Comparison of ENCODE assay signal across 23 cellular contexts in genomic region chr5:84872768-84873167, GRCh38.
DNase-seq lines count a peak whose midpoint lies in the region; ATAC-seq, FAIRE-seq and TF ChIP-seq lines count a peak whose summit lies in the region.
"Had no signal": no experiment of that assay in that cellular context is flagged by ENCODE, and none has a peak within 500 bp of the region (broad histone marks: within the 10 kb centered on the region; RNA-seq: fewer than 3 reads in every experiment).

No MANE protein-coding gene starts in this region.

- no peak overlapping the region for H4K5ac ChIP-seq in IMR-90 (ENCODE audit: low read depth, low read length)
- no peak overlapping the region for H4K5ac ChIP-seq in mesendoderm (ENCODE audit: low read length)

- H4K20me1 ChIP-seq in IMR-90 (ENCODE audit: insufficient read depth, low read length) = no peaks in the 10 kb centered on the region
- H4K20me1 ChIP-seq: BLaER1 treated with 17β-estradiol and CSF1 and Interleukin-3, amounts not matched to agents 10 nM and 100 nM had no signal

- ATAC-seq in A549 = no peak
- no peak for ATAC-seq in IMR-90 (ENCODE audit: low read depth)
- ATAC-seq: GM12878 had no signal

- H3K9me3 ChIP-seq in A549 (no peaks in the 10 kb centered on the region), IMR-90 (ENCODE audit: control insufficient read depth, insufficient read depth, low read length) (no peaks in the 10 kb centered on the region)

- H3K4me3 ChIP-seq in A549 (no peak overlapping the region), IMR-90 (ENCODE audit: insufficient read depth, low read depth, low read length) (no peak overlapping the region), mesendoderm (ENCODE audit: low read length) (no peak overlapping the region)
- H3K4me3 ChIP-seq: BLaER1 treated with 17β-estradiol and CSF1 and Interleukin-3, amounts not matched to agents 10 nM and 100 nM; GM12878 had no signal

- H3K4me1 ChIP-seq in A549 (no peaks in the 10 kb centered on the region), IMR-90 (ENCODE audit: control insufficient read depth, insufficient read depth, low read length) (peaks cover 4% of the 10 kb centered on the region), mesendoderm (ENCODE audit: control insufficient read depth, low read depth, low read length) (no peaks in the 10 kb centered on the region)

- H3K27ac ChIP-seq in A549 (no peak overlapping the region), IMR-90 (ENCODE audit: insufficient read depth, low read length) (no peak overlapping the region), mesendoderm (ENCODE audit: low read depth, low read length) (no peak overlapping the region)
- H3K27ac ChIP-seq: BLaER1 treated with 17β-estradiol and CSF1 and Interleukin-3, amounts not matched to agents 10 nM and 100 nM had no signal

- H3K9ac ChIP-seq in IMR-90 (ENCODE audit: low read depth, low read length) = no peak overlapping the region
- H3K9ac ChIP-seq in mesendoderm (ENCODE audit: low read length) = no peak overlapping the region
- H3K9ac ChIP-seq: BLaER1 treated with 17β-estradiol and CSF1 and Interleukin-3, amounts not matched to agents 10 nM and 100 nM had no signal

- no TSS peak for BruUV-seq in IMR-90 (replicated peaks; lab: Mats Ljungman, UMichigan)

- no peak overlapping the region for H2BK120ac ChIP-seq in IMR-90 (ENCODE audit: low read depth, low read length)
- H2BK120ac ChIP-seq in mesendoderm (ENCODE audit: low read depth, low read length) = no peak overlapping the region

- H2AK5ac ChIP-seq in IMR-90 (ENCODE audit: low read depth, low read length) = no peak overlapping the region
- no peak overlapping the region for H2AK5ac ChIP-seq in mesendoderm (ENCODE audit: low read length)

- WGBS in A549 (ENCODE audit: missing lambda C conversion rate) = 17% methylated on average over 3 of the region's 3 CpGs
- no CpG with 5 or more reads among the region's 3 CpGs for WGBS in IMR-90 (ENCODE audit: extremely low coverage in 2 of 2, insufficient read length in 1 of 2), 2 experiments
- WGBS in mesendoderm (ENCODE audit: extremely low coverage, insufficient coverage, low lambda C conversion rate) = no CpG with 5 or more reads among the region's 3 CpGs

- H3K9me1 ChIP-seq in IMR-90 (ENCODE audit: insufficient read depth, low read length) = no peaks in the 10 kb centered on the region

- H3K14ac ChIP-seq in IMR-90 (replicated peaks; ENCODE audit: low read depth, low read length) = no peak overlapping the region

- CTCF ChIA-PET in A549 (lab: Yijun Ruan, JAX) = no interaction called here
- CTCF ChIA-PET in IMR-90 (lab: Yijun Ruan, JAX) = interaction anchor here (0.6 kb wide), 1 partner anchor 88 kb away, joined by 3 read pairs; no protein-coding TSS in a partner anchor

- no peak overlapping the region for H2AFZ ChIP-seq in IMR-90 (replicated peaks; ENCODE audit: low read length, poor library complexity)

- no peaks in the 10 kb centered on the region for H3K36me3 ChIP-seq in IMR-90 (ENCODE audit: control insufficient read depth, insufficient read depth, low read length)
- no peaks in the 10 kb centered on the region for H3K36me3 ChIP-seq in mesendoderm (ENCODE audit: control insufficient read depth, insufficient read depth, low read length)
- H3K36me3 ChIP-seq: BLaER1 treated with 17β-estradiol and CSF1 and Interleukin-3, amounts not matched to agents 10 nM and 100 nM had no signal

- H3K56ac ChIP-seq in IMR-90 (ENCODE audit: extremely low read depth, insufficient read depth, low read length) (no peak overlapping the region), mesendoderm (ENCODE audit: low read length) (no peak overlapping the region)

- H3K79me1 ChIP-seq in IMR-90 (ENCODE audit: low read depth in 1 of 2, low read length in 2 of 2) = no peaks in the 10 kb centered on the region
- H3K79me1 ChIP-seq in mesendoderm (ENCODE audit: low read length) = no peaks in the 10 kb centered on the region

- in situ Hi-C loops in IMR-90 (cut with MboI; ENCODE audit: low sequenced_read_pairs) = no loop called here

- FAIRE-seq in A549 (lab: Jason Lieb, UNC) = no peak
- FAIRE-seq in H54 (lab: Jason Lieb, UNC) = no peak
- FAIRE-seq: A204.1, GM12878, GM12892, GM18507 had no signal

- TF ChIP-seq CTCF in A549 (IDR thresholded peaks at IDR 0.05) = no peak
- TF ChIP-seq CTCF in IMR-90 (conservative IDR thresholded peaks at IDR 0.05; ENCODE audit: low read depth, low read length) = no peak

- H4K8ac ChIP-seq in IMR-90 (ENCODE audit: low read depth in 2 of 2, low read length in 2 of 2) (no peak overlapping the region), mesendoderm (ENCODE audit: low read depth, low read length) (no peak overlapping the region)

- no peak for TF ChIP-seq EP300 in A549 (IDR thresholded peaks at IDR 0.05)

- H3K18ac ChIP-seq in IMR-90 (ENCODE audit: low read depth, low read length) = no peak overlapping the region
- H3K18ac ChIP-seq in mesendoderm (ENCODE audit: low read length) = peak overlapping the region; percentile 28

- H3K4ac ChIP-seq in IMR-90 (ENCODE audit: low read depth, low read length) = no peak overlapping the region
- no peak overlapping the region for H3K4ac ChIP-seq in mesendoderm (ENCODE audit: low read depth, low read length)

- H3K4me2 ChIP-seq in A549 = no peak overlapping the region
- no peak overlapping the region for H3K4me2 ChIP-seq in IMR-90 (ENCODE audit: low read depth, low read length)
- no peak overlapping the region for H3K4me2 ChIP-seq in mesendoderm (ENCODE audit: low read length)
- H3K4me2 ChIP-seq: BLaER1 treated with 17β-estradiol and CSF1 and Interleukin-3, amounts not matched to agents 10 nM and 100 nM had no signal

- POLR2A ChIA-PET in A549 (lab: Yijun Ruan, JAX) (no interaction called here), IMR-90 (lab: Charles Lee; ENCODE audit: unreplicated experiment) (no interaction called here)

- TF ChIP-seq POLR2A in A549 (IDR thresholded peaks at IDR 0.05; ENCODE audit: low read length) (no peak), IMR-90 (IDR thresholded peaks at IDR 0.05; ENCODE audit: low read depth, low read length) (no peak), H54 (IDR thresholded peaks at IDR 0.05; ENCODE audit: low read depth, low read length) (no peak)

- H4K91ac ChIP-seq in IMR-90 (ENCODE audit: insufficient read depth, low read depth, low read length) = no peak overlapping the region

- no peaks in the 10 kb centered on the region for H3K79me2 ChIP-seq in mesendoderm (ENCODE audit: control insufficient read depth, insufficient read depth, low read length)

- H2AK9ac ChIP-seq in IMR-90 (replicated peaks; ENCODE audit: low read depth, low read length, poor library complexity) = no peak overlapping the region

- H2BK20ac ChIP-seq in IMR-90 (ENCODE audit: low read depth, low read length) = no peak overlapping the region

- no peak overlapping the region for H2BK5ac ChIP-seq in IMR-90 (ENCODE audit: low read depth, low read length, poor library complexity, severe bottlenecking)
- H2BK5ac ChIP-seq in mesendoderm (ENCODE audit: low read length) = no peak overlapping the region

- DNase-seq in A549 (ENCODE audit: low read depth in 1 of 2, low spot score in 1 of 2) (no peak), IMR-90 (no peak), mesendoderm (no peak), H54 (ENCODE audit: insufficient read length, low spot score) (no peak), C1 segment of cervical spinal cord (lab: John Stamatoyannopoulos, UW) (no peak)
- DNase-seq: 8988T; AML-193; CD4-positive, alpha-beta memory T cell; CD4-positive, CD25-positive, alpha-beta regulatory T cell; CD8-positive, alpha-beta memory T cell; COR-L47; DMS 273 treated with DMSO at 0.1 percent for 48 hours; DMS153; DMS53; DMS79; DND-41; EL; GDM1 had no signal

- no peak for TF ChIP-seq RAD21 in A549 (conservative IDR thresholded peaks at IDR 0.05 in 1 of 2, IDR thresholded peaks at IDR 0.05 in 1 of 2)
- no peak for TF ChIP-seq RAD21 in IMR-90 (IDR thresholded peaks at IDR 0.05; ENCODE audit: low read length)

- intact Hi-C loops in IMR-90 (cut with micrococcal nuclease) = no loop called here

- H3K23ac ChIP-seq in IMR-90 (ENCODE audit: low read depth, low read length) (no peak overlapping the region), mesendoderm (ENCODE audit: low read length) (no peak overlapping the region)

- H2BK15ac ChIP-seq in IMR-90 (ENCODE audit: low read depth, low read length) (no peak overlapping the region), mesendoderm (replicated peaks; ENCODE audit: low read depth) (no peak overlapping the region)

- dilution Hi-C loops in IMR-90 (cut with HindIII; ENCODE audit: low sequenced_read_pairs, unreplicated experiment) = no loop called here

- H3K27me3 ChIP-seq in IMR-90 (ENCODE audit: control insufficient read depth, insufficient read depth, low read length) (no peaks in the 10 kb centered on the region), mesendoderm (ENCODE audit: insufficient read depth, low read length, poor library complexity) (no peaks in the 10 kb centered on the region)
- H3K27me3 ChIP-seq: BLaER1 treated with 17β-estradiol and CSF1 and Interleukin-3, amounts not matched to agents 10 nM and 100 nM had no signal

TF ChIP-seq in A549, 52 proteins besides CTCF, POLR2A, EP300 and RAD21:
- TF ChIP-seq RFX5 (IDR thresholded peaks at IDR 0.05) (no peak), MAFK (IDR thresholded peaks at IDR 0.05; ENCODE audit: partially characterized antibody) (peak; percentile 55)

TF ChIP-seq in IMR-90, 13 proteins besides CTCF, POLR2A, EP300 and RAD21:
- TF ChIP-seq MAFK (IDR thresholded peaks at IDR 0.05; ENCODE audit: low read depth, low read length) = 0 out of 2 replicates have a peak, but pooled peaks have one; percentile 19
- no peak for TF ChIP-seq CEBPB (IDR thresholded peaks at IDR 0.05; ENCODE audit: low read depth, low read length)
TF ChIP-seq in IMR-90: peak in this region for 1.
